8 cellular contexts compared by ENCODE assay signal in genomic region chr20:22746957-22747356, GRCh38.
"Had no signal": no experiment of that assay in that cellular context is flagged by ENCODE, and none has a peak within 500 bp of the region (broad histone marks: within the 10 kb centered on the region; RNA-seq: fewer than 3 reads in every experiment).

No MANE protein-coding gene starts in this region.

- FAIRE-seq: G401.6, GM12878, GM12891, GM12892, GM18507, GM19239 had no signal

- ATAC-seq: GM12878 had no signal

- H3K4me3 ChIP-seq: GM12878 had no signal

- DNase-seq: GDM1, GF-D8 had no signal
